In genomic region chr10:69057951-69058297, GRCh38 we compare ENCODE assay signal across 9 cellular contexts. TPM values are rescaled to one million over a fixed set of nuclear protein-coding genes. Genes with fewer than 3 reads are reported as not detected.
DNase-seq lines count a peak whose midpoint lies in the region; ATAC-seq and TF ChIP-seq lines count a peak whose summit lies in the region.
"Had no signal": no experiment of that assay in that cellular context is flagged by ENCODE, and none has a peak within 500 bp of the region (broad histone marks: within the 10 kb centered on the region; RNA-seq: fewer than 3 reads in every experiment).

No MANE protein-coding gene starts in this region.

- no peaks in the 10 kb centered on the region for H3K9me3 Mint-ChIP-seq in activated CD4-positive, alpha-beta T cell treated with anti-CD3 and anti-CD28 coated beads, Interleukin-2, amount 10 ng/mL, durations not matched to agents 7 days and 5 days
- H3K9me3 Mint-ChIP-seq in activated T-helper 1 cell treated with anti-CD3 and anti-CD28 coated beads, Interleukin-12 subunit alpha, Interleukin-12 subunit beta, Interleukin-2, Interleukin-4 antibody, amounts not matched to agents 30 ng/mL and 10 ng/mL and 1 ng/mL, durations not matched to agents 14 hours and 24 hours and 36 hours = no peaks in the 10 kb centered on the region
- no peaks in the 10 kb centered on the region for H3K9me3 Mint-ChIP-seq in stimulated activated effector memory CD8-positive, alpha-beta T cell treated with anti-CD3 and anti-CD28 coated beads, Interleukin-12 subunit alpha, Interleukin-12 subunit beta, amount 100 ng/mL, for 72 hours
- H3K9me3 Mint-ChIP-seq in naive thymus-derived CD8-positive, alpha-beta T cell = no peaks in the 10 kb centered on the region

- peaks cover 7% of the 10 kb centered on the region for H3K27me3 ChIP-seq in foreskin keratinocyte

- no peak for TF ChIP-seq CTCF in foreskin keratinocyte (conservative IDR thresholded peaks at IDR 0.05)

- peak; percentile 24 for ATAC-seq in foreskin keratinocyte
- no peak for ATAC-seq in stimulated activated effector memory CD8-positive, alpha-beta T cell treated with anti-CD3 and anti-CD28 coated beads, Interleukin-12 subunit alpha, Interleukin-12 subunit beta, amount 100 ng/mL, for 72 hours
- ATAC-seq in naive thymus-derived CD8-positive, alpha-beta T cell = no peak

- H3K27ac Mint-ChIP-seq in activated CD4-positive, alpha-beta T cell treated with anti-CD3 and anti-CD28 coated beads, Interleukin-2, amount 10 ng/mL, durations not matched to agents 7 days and 5 days = peak overlapping the region; percentile 89
- peak overlapping the region; percentile 81 for H3K27ac Mint-ChIP-seq in activated T-helper 1 cell treated with anti-CD3 and anti-CD28 coated beads, Interleukin-12 subunit alpha, Interleukin-12 subunit beta, Interleukin-2, Interleukin-4 antibody, amounts not matched to agents 30 ng/mL and 10 ng/mL and 1 ng/mL, durations not matched to agents 14 hours and 24 hours and 36 hours
- H3K27ac Mint-ChIP-seq in stimulated activated effector memory CD8-positive, alpha-beta T cell treated with anti-CD3 and anti-CD28 coated beads, Interleukin-12 subunit alpha, Interleukin-12 subunit beta, amount 100 ng/mL, for 72 hours = peak overlapping the region; percentile 93
- peak overlapping the region in 5 of 10 donors; percentile 40 to 84 (median 74) for H3K27ac Mint-ChIP-seq in naive thymus-derived CD8-positive, alpha-beta T cell

- CTCF ChIA-PET in activated CD4-positive, alpha-beta T cell treated with anti-CD3 and anti-CD28 coated beads, Interleukin-2, amount 10 ng/mL, durations not matched to agents 7 days and 5 days (lab: Charles Lee) = interaction anchor here (1.7 kb wide), 1 partner anchor 8 kb away, joined by 11 read pairs; no protein-coding TSS in a partner anchor

- intact Hi-C loops in activated T-helper 1 cell treated with anti-CD3 and anti-CD28 coated beads, Interleukin-12 subunit alpha, Interleukin-12 subunit beta, Interleukin-2, Interleukin-4 antibody, amounts not matched to agents 30 ng/mL and 10 ng/mL and 1 ng/mL, durations not matched to agents 14 hours and 24 hours and 36 hours (cut with micrococcal nuclease) = no loop called here

- no peak for DNase-seq in activated CD4-positive, alpha-beta T cell treated with anti-CD3 and anti-CD28 coated beads, Interleukin-2, amount 10 ng/mL, durations not matched to agents 7 days and 5 days
- DNase-seq in activated CD4-positive, alpha-beta T cell treated with anti-CD3 and anti-CD28 coated beads, Interleukin-2, amount 50 U/mL, for 4 hours = no peak
- DNase-seq in activated T-helper 1 cell treated with anti-CD3 and anti-CD28 coated beads, Interleukin-12 subunit alpha, Interleukin-12 subunit beta, Interleukin-2, Interleukin-4 antibody, amounts not matched to agents 30 ng/mL and 10 ng/mL and 1 ng/mL, durations not matched to agents 14 hours and 24 hours and 36 hours (ENCODE audit: low spot score) = no peak
- peak; percentile 14 to 65 for DNase-seq in foreskin keratinocyte
- no peak for DNase-seq in stimulated activated effector memory CD8-positive, alpha-beta T cell treated with anti-CD3 and anti-CD28 coated beads, Interleukin-12 subunit alpha, Interleukin-12 subunit beta, amount 100 ng/mL, for 72 hours (ENCODE audit: low spot score in 2 of 2)
- no peak for DNase-seq in LoVo (ENCODE audit: low spot score)
- DNase-seq in HPDE6-E6E7 (ENCODE audit: extremely low spot score) = no peak
- no peak for DNase-seq in naive thymus-derived CD8-positive, alpha-beta T cell

- POLR2A ChIA-PET in activated CD4-positive, alpha-beta T cell treated with anti-CD3 and anti-CD28 coated beads, Interleukin-2, amount 10 ng/mL, durations not matched to agents 7 days and 5 days (lab: Charles Lee) = no interaction called here
- POLR2A ChIA-PET in naive thymus-derived CD8-positive, alpha-beta T cell (lab: Charles Lee) = no interaction called here

- no peak overlapping the region for H3K4me3 Mint-ChIP-seq in activated CD4-positive, alpha-beta T cell treated with anti-CD3 and anti-CD28 coated beads, Interleukin-2, amount 10 ng/mL, durations not matched to agents 7 days and 5 days
- H3K4me3 Mint-ChIP-seq in activated T-helper 1 cell treated with anti-CD3 and anti-CD28 coated beads, Interleukin-12 subunit alpha, Interleukin-12 subunit beta, Interleukin-2, Interleukin-4 antibody, amounts not matched to agents 30 ng/mL and 10 ng/mL and 1 ng/mL, durations not matched to agents 14 hours and 24 hours and 36 hours = no peak overlapping the region
- H3K4me3 Mint-ChIP-seq in stimulated activated effector memory CD8-positive, alpha-beta T cell treated with anti-CD3 and anti-CD28 coated beads, Interleukin-12 subunit alpha, Interleukin-12 subunit beta, amount 100 ng/mL, for 72 hours = peak overlapping the region; percentile 68
- peak overlapping the region in 2 of 10 donors; percentile 37 to 53 for H3K4me3 Mint-ChIP-seq in naive thymus-derived CD8-positive, alpha-beta T cell

- peaks cover 58% of the 10 kb centered on the region for H3K4me1 Mint-ChIP-seq in activated CD4-positive, alpha-beta T cell treated with anti-CD3 and anti-CD28 coated beads, Interleukin-2, amount 10 ng/mL, durations not matched to agents 7 days and 5 days
- peaks cover 54% of the 10 kb centered on the region for H3K4me1 Mint-ChIP-seq in activated T-helper 1 cell treated with anti-CD3 and anti-CD28 coated beads, Interleukin-12 subunit alpha, Interleukin-12 subunit beta, Interleukin-2, Interleukin-4 antibody, amounts not matched to agents 30 ng/mL and 10 ng/mL and 1 ng/mL, durations not matched to agents 14 hours and 24 hours and 36 hours (ENCODE audit: low read depth)
- peaks cover 54% of the 10 kb centered on the region for H3K4me1 Mint-ChIP-seq in stimulated activated effector memory CD8-positive, alpha-beta T cell treated with anti-CD3 and anti-CD28 coated beads, Interleukin-12 subunit alpha, Interleukin-12 subunit beta, amount 100 ng/mL, for 72 hours
- H3K4me1 Mint-ChIP-seq in naive thymus-derived CD8-positive, alpha-beta T cell = peaks cover 11 to 60% (median 48%) of the 10 kb centered on the region in 4 donors

- peaks cover 8% of the 10 kb centered on the region for H3K4me1 ChIP-seq in foreskin keratinocyte

- no peaks in the 10 kb centered on the region for H3K27me3 Mint-ChIP-seq in activated CD4-positive, alpha-beta T cell treated with anti-CD3 and anti-CD28 coated beads, Interleukin-2, amount 10 ng/mL, durations not matched to agents 7 days and 5 days
- H3K27me3 Mint-ChIP-seq in activated T-helper 1 cell treated with anti-CD3 and anti-CD28 coated beads, Interleukin-12 subunit alpha, Interleukin-12 subunit beta, Interleukin-2, Interleukin-4 antibody, amounts not matched to agents 30 ng/mL and 10 ng/mL and 1 ng/mL, durations not matched to agents 14 hours and 24 hours and 36 hours (ENCODE audit: insufficient read depth) = no peaks in the 10 kb centered on the region
- H3K27me3 Mint-ChIP-seq in naive thymus-derived CD8-positive, alpha-beta T cell = no peaks in the 10 kb centered on the region

- H3K36me3 Mint-ChIP-seq in activated CD4-positive, alpha-beta T cell treated with anti-CD3 and anti-CD28 coated beads, Interleukin-2, amount 10 ng/mL, durations not matched to agents 7 days and 5 days (ENCODE audit: low read depth) = no peaks in the 10 kb centered on the region
- peaks cover 2% of the 10 kb centered on the region for H3K36me3 Mint-ChIP-seq in activated T-helper 1 cell treated with anti-CD3 and anti-CD28 coated beads, Interleukin-12 subunit alpha, Interleukin-12 subunit beta, Interleukin-2, Interleukin-4 antibody, amounts not matched to agents 30 ng/mL and 10 ng/mL and 1 ng/mL, durations not matched to agents 14 hours and 24 hours and 36 hours (ENCODE audit: low read depth)
- H3K36me3 Mint-ChIP-seq in stimulated activated effector memory CD8-positive, alpha-beta T cell treated with anti-CD3 and anti-CD28 coated beads, Interleukin-12 subunit alpha, Interleukin-12 subunit beta, amount 100 ng/mL, for 72 hours = no peaks in the 10 kb centered on the region
- no peaks in the 10 kb centered on the region for H3K36me3 Mint-ChIP-seq in naive thymus-derived CD8-positive, alpha-beta T cell

- no peak overlapping the region for H3K27ac ChIP-seq in foreskin keratinocyte
- H3K27ac ChIP-seq: SK-N-MC had no signal

RNA-seq across cellular contexts. Expression of gene SRGN, which starts 30.0 kb away (rescaled TPM):
- 100 to 1,000 TPM; 174 to 192 TPM for total RNA-seq in activated CD4-positive, alpha-beta T cell treated with anti-CD3 and anti-CD28 coated beads, Interleukin-2, amount 10 ng/mL, durations not matched to agents 7 days and 5 days
- total RNA-seq in activated T-helper 1 cell treated with anti-CD3 and anti-CD28 coated beads, Interleukin-12 subunit alpha, Interleukin-12 subunit beta, Interleukin-2, Interleukin-4 antibody, amounts not matched to agents 30 ng/mL and 10 ng/mL and 1 ng/mL, durations not matched to agents 14 hours and 24 hours and 36 hours = 1,217 and 1,242 TPM in 2 replicates
- 0.10 and 0.11 TPM in 2 replicates for total RNA-seq in foreskin keratinocyte
- polyA plus RNA-seq in foreskin keratinocyte = 0.10 and 0.13 TPM in 2 replicates
- 10 to 100 TPM; 70.7 to 74.4 TPM for total RNA-seq in naive thymus-derived CD8-positive, alpha-beta T cell
- 100 to 1,000 TPM in 2 of 3 donors, 10 to 100 TPM in 1; 80.3 to 301 (median 110) TPM for polyA plus RNA-seq in naive thymus-derived CD8-positive, alpha-beta T cell

Comparison
In these comparisons a context has a peak if more than half of its experiments do, and no peak if none do; other contexts are left out.
1. DNase-seq: peak in foreskin keratinocyte (2 of 2); none in activated CD4-positive, alpha-beta T cell treated with anti-CD3 and anti-CD28 coated beads, Interleukin-2, amount 10 ng/mL, durations not matched to agents 7 days and 5 days (single experiment), activated CD4-positive, alpha-beta T cell treated with anti-CD3 and anti-CD28 coated beads, Interleukin-2, amount 50 U/mL, for 4 hours (0 of 2), activated T-helper 1 cell treated with anti-CD3 and anti-CD28 coated beads, Interleukin-12 subunit alpha, Interleukin-12 subunit beta, Interleukin-2, Interleukin-4 antibody, amounts not matched to agents 30 ng/mL and 10 ng/mL and 1 ng/mL, durations not matched to agents 14 hours and 24 hours and 36 hours (single experiment), stimulated activated effector memory CD8-positive, alpha-beta T cell treated with anti-CD3 and anti-CD28 coated beads, Interleukin-12 subunit alpha, Interleukin-12 subunit beta, amount 100 ng/mL, for 72 hours (0 of 2), LoVo (single experiment), HPDE6-E6E7 (single experiment) and naive thymus-derived CD8-positive, alpha-beta T cell (0 of 10).
2. RNA of gene SRGN, which starts 30.0 kb away (total RNA-seq): 1,217 to 1,242 TPM in activated T-helper 1 cell treated with anti-CD3 and anti-CD28 coated beads, Interleukin-12 subunit alpha, Interleukin-12 subunit beta, Interleukin-2, Interleukin-4 antibody, amounts not matched to agents 30 ng/mL and 10 ng/mL and 1 ng/mL, durations not matched to agents 14 hours and 24 hours and 36 hours, 174 to 192 TPM in activated CD4-positive, alpha-beta T cell treated with anti-CD3 and anti-CD28 coated beads, Interleukin-2, amount 10 ng/mL, durations not matched to agents 7 days and 5 days and 70.7 to 74.4 TPM in naive thymus-derived CD8-positive, alpha-beta T cell; 0.10 to 0.11 TPM in foreskin keratinocyte; every median in the first group is over 10 times any median in the second.